8 cellular contexts compared by ENCODE assay signal in genomic region chr6:26401987-26402658, GRCh38. TPM values are rescaled to one million over a fixed set of nuclear protein-coding genes. Genes with fewer than 3 reads are reported as not detected.
A peak's percentile ranks its signal among the peaks of the same experiment; 100 is the strongest.
DNase-seq lines count a peak whose midpoint lies in the region; ATAC-seq lines count a peak whose summit lies in the region.

BTN3A1 (plus strand) TSS chr6:26402275; CDS start chr6:26405564, 3,289 bp downstream.

- peak within 1 kb of the TSS; percentile 93 for H3K4me3 Mint-ChIP-seq in activated T-cell treated with anti-CD3 and anti-CD28 coated beads, Interleukin-2, amount 50 U/mL, for 24 hours

- H3K36me3 ChIP-seq in HUES48 (ENCODE audit: control insufficient read depth, insufficient read depth, low read length) (no peaks in the 10 kb centered on the region), esophagus (ENCODE audit: control insufficient read depth in 2 of 2, insufficient read depth in 2 of 2, low read length in 1 of 2) (peaks cover 0 to 9% of the 10 kb centered on the region in 2 donors), mucosa of stomach (ENCODE audit: control insufficient read depth, insufficient read depth, low read length) (no peaks in the 10 kb centered on the region)

- H3K27me3 Mint-ChIP-seq in activated T-cell treated with anti-CD3 and anti-CD28 coated beads, Interleukin-2, amount 50 U/mL, for 24 hours = no peaks in the 10 kb centered on the region

- H3K36me3 Mint-ChIP-seq in activated T-cell treated with anti-CD3 and anti-CD28 coated beads, Interleukin-2, amount 50 U/mL, for 24 hours (ENCODE audit: low read depth) = peaks cover 34% of the 10 kb centered on the region

- peak within 1 kb of the TSS; percentile 42 for H3K27ac ChIP-seq in HUES48 (ENCODE audit: low read depth, low read length)
- peak within 1 kb of the TSS; percentile 89 to 97 for H3K27ac ChIP-seq in esophagus (ENCODE audit: low read depth in 2 of 2, low read length in 1 of 2)

- peaks cover 56% of the 10 kb centered on the region for H3K4me1 Mint-ChIP-seq in activated T-cell treated with anti-CD3 and anti-CD28 coated beads, Interleukin-2, amount 50 U/mL, for 24 hours (ENCODE audit: low read depth)

- H3K9me3 Mint-ChIP-seq in activated T-cell treated with anti-CD3 and anti-CD28 coated beads, Interleukin-2, amount 50 U/mL, for 24 hours = no peaks in the 10 kb centered on the region

- H3K4me1 ChIP-seq in HUES48 (ENCODE audit: control insufficient read depth, insufficient read depth, low read length) (peaks cover 18% of the 10 kb centered on the region; the same call in 1 of the 2 replicates), esophagus (ENCODE audit: control insufficient read depth in 2 of 2, insufficient read depth in 2 of 2, low read length in 1 of 2) (no peaks in the 10 kb centered on the region), mucosa of stomach (ENCODE audit: control insufficient read depth, insufficient read depth, low read length) (peaks cover 8% of the 10 kb centered on the region)

- no peaks in the 10 kb centered on the region for H3K9me3 ChIP-seq in HUES48 (ENCODE audit: control insufficient read depth, insufficient read depth, low read length)
- H3K9me3 ChIP-seq in esophagus (ENCODE audit: control insufficient read depth in 2 of 2, insufficient read depth in 1 of 2, low read depth in 1 of 2, low read length in 1 of 2) = no peaks in the 10 kb centered on the region
- H3K9me3 ChIP-seq in mucosa of stomach (ENCODE audit: control insufficient read depth, low read length) = no peaks in the 10 kb centered on the region

- peak; percentile 85 for DNase-seq in DMS 273 (lab: John Stamatoyannopoulos, UW; ENCODE audit: unreplicated experiment)
- peak; percentile 67 for DNase-seq in OCI-M2 (lab: John Stamatoyannopoulos, UW; ENCODE audit: unreplicated experiment)
- peak; percentile 76 for DNase-seq in activated T-cell treated with anti-CD3 and anti-CD28 coated beads, Interleukin-2, amount 50 U/mL, for 24 hours
- DNase-seq in stimulated activated CD8-positive, alpha-beta memory T cell treated with anti-CD3 and anti-CD28 coated beads, Interleukin-7, amount 100 ng/mL, for 4 hours (ENCODE audit: low read depth in 2 of 2) = peak; percentile 41 to 42

- H3K27ac Mint-ChIP-seq in activated T-cell treated with anti-CD3 and anti-CD28 coated beads, Interleukin-2, amount 50 U/mL, for 24 hours = peak within 1 kb of the TSS; percentile 98

- H3K27me3 ChIP-seq in HUES48 (ENCODE audit: control insufficient read depth, insufficient read depth, low read length) (no peaks in the 10 kb centered on the region), esophagus (ENCODE audit: control insufficient read depth in 1 of 2, insufficient read depth in 2 of 2, low read length in 2 of 2) (no peaks in the 10 kb centered on the region), mucosa of stomach (ENCODE audit: control insufficient read depth, insufficient read depth, low read length) (no peaks in the 10 kb centered on the region)

- WGBS in esophagus, 2 donors = 0% methylated on average over 9 of the region's 9 CpGs

- ATAC-seq in GM21390 (IDR thresholded peaks at IDR 0.05; ENCODE audit: unreplicated experiment) = peak; percentile 91

- H3K9ac ChIP-seq in HUES48 (ENCODE audit: low read depth, low read length) = peak within 1 kb of the TSS; percentile 77
- peak within 1 kb of the TSS; percentile 87 for H3K9ac ChIP-seq in mucosa of stomach (ENCODE audit: low read length)

- H3K4me3 ChIP-seq in HUES48 (ENCODE audit: low read depth, low read length) (peak within 1 kb of the TSS; percentile 84), esophagus (ENCODE audit: low read depth in 1 of 2, low read length in 2 of 2) (peak within 1 kb of the TSS; percentile 60 to 86), mucosa of stomach (ENCODE audit: low read length) (peak within 1 kb of the TSS; percentile 83)

RNA-seq across cellular contexts. Expression of gene BTN3A1, which starts in this region (rescaled TPM):
- polyA plus RNA-seq in esophagus = 1 to 10 TPM; 4.2 to 6.2 TPM

Comparison
In these comparisons a context has a peak if more than half of its experiments do, and no peak if none do; other contexts are left out.
1. Peak in every context shown above with its lines: DNase-seq, ATAC-seq, H3K4me3 ChIP-seq and H3K27ac ChIP-seq.